ENCODE assay signal across 8 cellular contexts in the genomic region with DNA sequence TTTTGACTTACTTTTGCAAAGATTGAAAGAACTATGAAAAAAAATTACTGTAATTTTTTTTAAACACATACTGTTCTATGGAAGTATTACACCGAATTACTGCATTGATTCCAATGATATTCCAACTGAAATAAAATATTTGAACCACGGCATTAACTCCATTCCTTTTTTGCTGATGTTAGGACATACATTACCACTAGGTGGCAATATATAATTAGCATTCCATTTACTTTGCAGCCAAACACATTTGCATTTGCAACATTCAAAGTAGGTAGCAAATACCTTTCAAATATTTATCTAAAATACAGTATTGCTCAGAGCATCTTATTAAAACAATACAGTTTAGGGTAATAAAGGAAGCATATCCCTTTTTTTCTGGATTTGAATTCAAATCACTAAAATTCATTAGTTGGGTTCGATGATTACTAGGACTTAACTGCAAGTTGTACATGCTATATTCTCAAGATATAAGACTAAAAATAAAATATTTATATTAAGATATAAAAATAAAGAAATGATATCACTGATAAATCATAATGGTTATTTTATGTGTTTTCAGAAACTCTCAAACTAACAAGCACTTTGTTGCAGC. TPM values are rescaled to one million over a fixed set of nuclear protein-coding genes. Genes with fewer than 3 reads are reported as not detected.
A peak's percentile ranks its signal among the peaks of the same experiment; 100 is the strongest.
DNase-seq lines count a peak whose midpoint lies in the region; ATAC-seq and TF ChIP-seq lines count a peak whose summit lies in the region.

No MANE protein-coding gene starts in this region.

- peaks cover 5% of the 10 kb centered on the region for H3K9me3 ChIP-seq in CD4-positive, alpha-beta T cell (ENCODE audit: control insufficient read depth, low read length)
- H3K9me3 ChIP-seq in mammary epithelial cell (replicated peaks; ENCODE audit: insufficient read depth, low read length), result no peaks in the 10 kb centered on the region

- H3K79me2 ChIP-seq in mammary epithelial cell (ENCODE audit: insufficient read depth, low read length), result peaks cover 5% of the 10 kb centered on the region

- in situ Hi-C loops in mammary epithelial cell (cut with MboI; ENCODE audit: low sequenced_read_pairs in 2 of 2), result no loop called here

- H3K27ac ChIP-seq in CD4-positive, alpha-beta T cell (ENCODE audit: low read depth, low read length), result no peak overlapping the region
- no peak overlapping the region for H3K27ac ChIP-seq in mammary epithelial cell (ENCODE audit: insufficient read depth, low read depth, low read length)

- H3K4me2 ChIP-seq in mammary epithelial cell (ENCODE audit: insufficient read depth, low read depth, low read length), result no peak overlapping the region

- 38% methylated on average over 3 of the region's 3 CpGs for WGBS in mammary epithelial cell (ENCODE audit: low coverage, missing lambda C conversion rate)

- dilution Hi-C loops in mammary epithelial cell (cut with HindIII; ENCODE audit: low sequenced_read_pairs), result no loop called here

- no peak overlapping the region for H3K9ac ChIP-seq in mammary epithelial cell (ENCODE audit: insufficient read depth, low read length)

- H4K20me1 ChIP-seq in mammary epithelial cell (ENCODE audit: insufficient read depth, low read length), result no peaks in the 10 kb centered on the region

- ATAC-seq in CD4-positive, alpha-beta T cell (ENCODE audit: poor library complexity), result peak; percentile 34
- ATAC-seq in GM19395 (IDR thresholded peaks at IDR 0.05; ENCODE audit: unreplicated experiment), result peak; percentile 32

- H3K4me1 Mint-ChIP-seq in CD4-positive, alpha-beta T cell (ENCODE audit: low read depth), result peaks cover 35% of the 10 kb centered on the region

- CTCF ChIA-PET in CD4-positive, alpha-beta T cell (lab: Charles Lee), result no interaction called here
- CTCF ChIA-PET in mammary epithelial cell (lab: Charles Lee; ENCODE audit: low non-redundant PET), result no interaction called here

- H3K36me3 ChIP-seq in mammary epithelial cell (ENCODE audit: insufficient read depth, low read length), result peaks cover 2% of the 10 kb centered on the region
- H3K36me3 ChIP-seq in H7 (replicated peaks; ENCODE audit: control insufficient read depth, insufficient read depth, low read length), result no peaks in the 10 kb centered on the region; the same call in 1 of the 2 replicates

- no peaks in the 10 kb centered on the region for H3K4me1 ChIP-seq in mammary epithelial cell (ENCODE audit: insufficient read depth, low read length)

- peaks cover 5% of the 10 kb centered on the region for H3K9me3 Mint-ChIP-seq in CD4-positive, alpha-beta T cell

- no TSS peak for BruUV-seq in mammary epithelial cell (replicated peaks; lab: Mats Ljungman, UMichigan)

- no peak overlapping the region for H3K4me3 Mint-ChIP-seq in CD4-positive, alpha-beta T cell

- H3K27me3 Mint-ChIP-seq in CD4-positive, alpha-beta T cell, result no peaks in the 10 kb centered on the region

- TF ChIP-seq CTCF in CD4-positive, alpha-beta T cell (IDR thresholded peaks at IDR 0.05), result peak; percentile 87
- peak; percentile 65 to 81 for TF ChIP-seq CTCF in mammary epithelial cell (conservative IDR thresholded peaks at IDR 0.05 in 1 of 2, IDR thresholded peaks at IDR 0.05 in 1 of 2; ENCODE audit: extremely low read depth in 1 of 2, insufficient read depth in 1 of 2, low read depth in 1 of 2, low read length in 2 of 2)

- DNase-seq in CD4-positive, alpha-beta T cell, result no peak
- peak; percentile 5 for DNase-seq in NCI-H2029 (lab: John Stamatoyannopoulos, UW)
- peak; percentile 8 for DNase-seq in mammary epithelial cell
- DNase-seq in midbrain (lab: John Stamatoyannopoulos, UW), result peak; percentile 44
- DNase-seq in activated CD8-positive, alpha-beta memory T cell treated with anti-CD3 and anti-CD28 coated beads for 24 hours, result no peak
- no peak for DNase-seq in H7
- DNase-seq in activated CD4-positive, alpha-beta T cell treated with anti-CD3 and anti-CD28 coated beads, Interleukin-2, amount 50 U/mL, for 4 hours, result no peak

- H3K4me3 ChIP-seq in mammary epithelial cell (replicated peaks in 1 of 3; ENCODE audit: insufficient read depth in 1 of 3, low read depth in 2 of 3, low read length in 3 of 3), result no peak overlapping the region
- no peak overlapping the region for H3K4me3 ChIP-seq in H7 (ENCODE audit: insufficient read depth, low read depth, low read length)

- intact Hi-C loops in CD4-positive, alpha-beta T cell (cut with DNase I, micrococcal nuclease), result no loop called here
- intact Hi-C loops in mammary epithelial cell (cut with micrococcal nuclease), result loop anchor here (1.0 to 5.0 kb wide), 2 partner anchors 132 to 592 kb away; no protein-coding TSS in a partner anchor

- POLR2A ChIA-PET in CD4-positive, alpha-beta T cell (lab: Charles Lee), result no interaction called here

- H3K27ac Mint-ChIP-seq in CD4-positive, alpha-beta T cell, result no peak overlapping the region

- H3K36me3 Mint-ChIP-seq in CD4-positive, alpha-beta T cell (ENCODE audit: low read depth), result peaks cover 89% of the 10 kb centered on the region

- no peaks in the 10 kb centered on the region for H3K27me3 ChIP-seq in CD4-positive, alpha-beta T cell (ENCODE audit: control insufficient read depth, insufficient read depth, low read length)
- H3K27me3 ChIP-seq in mammary epithelial cell (ENCODE audit: insufficient read depth, low read length) (no peaks in the 10 kb centered on the region), H7 (ENCODE audit: control insufficient read depth, insufficient read depth, low read length) (no peaks in the 10 kb centered on the region)

- H2AFZ ChIP-seq in mammary epithelial cell (ENCODE audit: low read depth, low read length), result no peak overlapping the region

RNA-seq across cellular contexts. Expression of gene LANCL1, which starts 31.3 kb away (rescaled TPM):
- total RNA-seq in CD4-positive, alpha-beta T cell, result 10 to 100 TPM; 22.4 to 23.3 TPM
- total RNA-seq in mammary epithelial cell, result 10 to 100 TPM; 67.5 to 94.0 TPM
- polyA plus RNA-seq in mammary epithelial cell, result 50.8 TPM
- 154 TPM for polyA minus RNA-seq in mammary epithelial cell
- total RNA-seq in H7 (2014; rRNA removed; shearing (Covaris generic)), result 18.8 and 24.5 TPM in 2 replicates

Comparison
In these comparisons a context has a peak if more than half of its experiments do, and no peak if none do; other contexts are left out.
1. DNase-seq: peak in NCI-H2029 (single experiment), mammary epithelial cell (single experiment) and midbrain (single experiment); none in CD4-positive, alpha-beta T cell (0 of 10), activated CD8-positive, alpha-beta memory T cell treated with anti-CD3 and anti-CD28 coated beads for 24 hours (single experiment), H7 (single experiment) and activated CD4-positive, alpha-beta T cell treated with anti-CD3 and anti-CD28 coated beads, Interleukin-2, amount 50 U/mL, for 4 hours (0 of 2).